Comparison of ENCODE assay signal across 15 cellular contexts in the genomic region with DNA sequence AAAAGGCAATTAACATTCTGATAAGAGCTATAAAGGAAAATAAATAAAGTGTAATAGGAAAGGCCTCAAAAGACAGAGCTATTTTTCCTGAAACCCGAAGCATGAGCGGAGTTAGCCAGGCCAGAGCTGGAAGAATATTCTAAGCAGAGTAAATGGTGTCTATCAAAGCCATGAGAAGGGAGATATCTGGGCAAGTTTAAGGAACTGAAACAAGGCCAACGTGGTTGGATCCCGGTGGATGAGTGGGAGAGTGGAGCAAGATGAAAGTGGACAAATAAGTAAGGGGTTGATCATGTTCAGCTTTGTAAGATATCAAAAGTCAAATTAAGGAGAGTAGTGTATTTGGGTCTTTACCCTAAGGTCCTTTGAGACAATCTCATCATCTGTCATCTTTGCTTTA.
DNase-seq lines count a peak whose midpoint lies in the region; ATAC-seq, FAIRE-seq and TF ChIP-seq lines count a peak whose summit lies in the region.
"Had no signal": no experiment of that assay in that cellular context is flagged by ENCODE, and none has a peak within 500 bp of the region (broad histone marks: within the 10 kb centered on the region; RNA-seq: fewer than 3 reads in every experiment).

No MANE protein-coding gene starts in this region.

- DNase-seq in GM12891 (ENCODE audit: insufficient read length, low spot score) (no peak), mesothelial cell of epicardium (ENCODE audit: low spot score in 2 of 2, unreplicated experiment in 2 of 2) (no peak), CD14-positive monocyte (ENCODE audit: low spot score) (no peak), spleen (no peak), foreskin fibroblast (no peak)
- DNase-seq in activated CD4-positive, alpha-beta memory T cell treated with anti-CD3 and anti-CD28 coated beads, Interleukin-2, amount 10 ng/mL, durations not matched to agents 7 days and 5 days: no peak
- DNase-seq: DMS53, GM23248, NCI-H1417 treated with DMSO at 0.1 percent for 48 hours, NCI-H1930, NCI-H526 treated with DMSO at 0.1 percent for 48 hours had no signal

- FAIRE-seq in GM12891 (lab: Jason Lieb, UNC): no peak

- H3K36me3 Mint-ChIP-seq in mesothelial cell of epicardium (no peaks in the 10 kb centered on the region), CD14-positive monocyte (no peaks in the 10 kb centered on the region)
- no peaks in the 10 kb centered on the region for H3K36me3 Mint-ChIP-seq in activated CD4-positive, alpha-beta memory T cell treated with anti-CD3 and anti-CD28 coated beads, Interleukin-2, amount 10 ng/mL, durations not matched to agents 7 days and 5 days (ENCODE audit: low read depth)

- POLR2A ChIA-PET in activated CD4-positive, alpha-beta memory T cell treated with anti-CD3 and anti-CD28 coated beads, Interleukin-2, amount 10 ng/mL, durations not matched to agents 7 days and 5 days (lab: Charles Lee): no interaction called here

- no peak overlapping the region for H3K9ac ChIP-seq in stomach smooth muscle (ENCODE audit: low read length in 2 of 2)
- H3K9ac ChIP-seq: GM23248 had no signal

- no peak for TF ChIP-seq POLR2A in GM12891 (IDR thresholded peaks at IDR 0.05; ENCODE audit: low read depth, low read length)
- TF ChIP-seq POLR2A in gastroesophageal sphincter (IDR thresholded peaks at IDR 0.05): no peak
- TF ChIP-seq POLR2A in spleen (IDR thresholded peaks at IDR 0.05): no peak

- TF ChIP-seq EP300 in gastroesophageal sphincter (IDR thresholded peaks at IDR 0.05): no peak

- no peak for TF ChIP-seq CTCF in gastroesophageal sphincter (IDR thresholded peaks at IDR 0.05)
- TF ChIP-seq CTCF in mesothelial cell of epicardium (IDR thresholded peaks at IDR 0.05; ENCODE audit: unreplicated experiment): no peak
- no peak for TF ChIP-seq CTCF in CD14-positive monocyte (IDR thresholded peaks at IDR 0.05)
- no peak for TF ChIP-seq CTCF in spleen (IDR thresholded peaks at IDR 0.05 in 8 of 11, conservative IDR thresholded peaks at IDR 0.05 in 3 of 11)
- TF ChIP-seq CTCF in foreskin fibroblast (IDR thresholded peaks at IDR 0.05; ENCODE audit: low read depth, low read length): no peak

- H3K4me3 ChIP-seq in gastroesophageal sphincter (no peak overlapping the region), stomach smooth muscle (ENCODE audit: low read length in 2 of 2) (no peak overlapping the region), spleen (no peak overlapping the region), foreskin fibroblast (ENCODE audit: low read depth in 1 of 2, low read length in 2 of 2) (no peak overlapping the region)
- H3K4me3 ChIP-seq: GM23248 had no signal

- H3K27ac ChIP-seq in gastroesophageal sphincter (peak overlapping the region; percentile 52 to 71 (median 63)), stomach smooth muscle (ENCODE audit: low read length) (peak overlapping the region; percentile 31), spleen (no peak overlapping the region)
- H3K27ac ChIP-seq: C4-2B, GM23248 had no signal

- intact Hi-C loops in CD14-positive monocyte (cut with micrococcal nuclease): no loop called here
- intact Hi-C loops in spleen (cut with DNase I; ENCODE audit: low total_unique reads): no loop called here

- H3K27ac Mint-ChIP-seq in mesothelial cell of epicardium: peak overlapping the region; percentile 76
- H3K27ac Mint-ChIP-seq in CD14-positive monocyte: peak overlapping the region in 1 of 7 donors; percentile 11
- H3K27ac Mint-ChIP-seq in activated CD4-positive, alpha-beta memory T cell treated with anti-CD3 and anti-CD28 coated beads, Interleukin-2, amount 10 ng/mL, durations not matched to agents 7 days and 5 days: no peak overlapping the region

- H3K4me1 Mint-ChIP-seq in mesothelial cell of epicardium (peaks cover 43% of the 10 kb centered on the region), CD14-positive monocyte (peaks cover 21% of the 10 kb centered on the region)
- no peaks in the 10 kb centered on the region for H3K4me1 Mint-ChIP-seq in activated CD4-positive, alpha-beta memory T cell treated with anti-CD3 and anti-CD28 coated beads, Interleukin-2, amount 10 ng/mL, durations not matched to agents 7 days and 5 days

- H3K4me3 Mint-ChIP-seq in mesothelial cell of epicardium (no peak overlapping the region), CD14-positive monocyte (no peak overlapping the region)
- H3K4me3 Mint-ChIP-seq in activated CD4-positive, alpha-beta memory T cell treated with anti-CD3 and anti-CD28 coated beads, Interleukin-2, amount 10 ng/mL, durations not matched to agents 7 days and 5 days: no peak overlapping the region

- H3K27me3 Mint-ChIP-seq in mesothelial cell of epicardium (ENCODE audit: low read depth) (no peaks in the 10 kb centered on the region), CD14-positive monocyte (ENCODE audit: low read depth in 3 of 3) (peaks cover 0 to 4% (median 2%) of the 10 kb centered on the region in 3 donors)
- peaks cover 6% of the 10 kb centered on the region for H3K27me3 Mint-ChIP-seq in activated CD4-positive, alpha-beta memory T cell treated with anti-CD3 and anti-CD28 coated beads, Interleukin-2, amount 10 ng/mL, durations not matched to agents 7 days and 5 days

- H3K9me3 Mint-ChIP-seq in mesothelial cell of epicardium (no peaks in the 10 kb centered on the region), CD14-positive monocyte (no peaks in the 10 kb centered on the region)
- no peaks in the 10 kb centered on the region for H3K9me3 Mint-ChIP-seq in activated CD4-positive, alpha-beta memory T cell treated with anti-CD3 and anti-CD28 coated beads, Interleukin-2, amount 10 ng/mL, durations not matched to agents 7 days and 5 days

- H3K36me3 ChIP-seq in gastroesophageal sphincter (no peaks in the 10 kb centered on the region), stomach smooth muscle (ENCODE audit: control insufficient read depth in 2 of 2, insufficient read depth in 2 of 2, low read length in 2 of 2) (no peaks in the 10 kb centered on the region), spleen (no peaks in the 10 kb centered on the region)

- H3K9me3 ChIP-seq in gastroesophageal sphincter: no peaks in the 10 kb centered on the region
- H3K9me3 ChIP-seq in stomach smooth muscle (ENCODE audit: control insufficient read depth in 2 of 2, low read length in 2 of 2): no peaks in the 10 kb centered on the region
- no peaks in the 10 kb centered on the region for H3K9me3 ChIP-seq in spleen

- H3K27me3 ChIP-seq in gastroesophageal sphincter (no peaks in the 10 kb centered on the region), stomach smooth muscle (ENCODE audit: control insufficient read depth in 1 of 2, insufficient read depth in 2 of 2, low read length in 2 of 2) (no peaks in the 10 kb centered on the region), spleen (replicated peaks in 1 of 7) (no peaks in the 10 kb centered on the region)

- H3K4me1 ChIP-seq in gastroesophageal sphincter (peaks cover 0 to 6% (median 0%) of the 10 kb centered on the region in 3 donors), stomach smooth muscle (ENCODE audit: control insufficient read depth, insufficient read depth, low read length) (no peaks in the 10 kb centered on the region), spleen (no peaks in the 10 kb centered on the region)

- WGBS in gastroesophageal sphincter (ENCODE audit: low coverage in 1 of 2), 2 donors: 48 to 58% methylated on average over 4 of the region's 4 CpGs
- WGBS in spleen, 5 donors: 66 to 86% (median 79%) methylated on average over 4 of the region's 4 CpGs

- ATAC-seq in gastroesophageal sphincter: peak; percentile 15
- ATAC-seq: HCT116 had no signal

- CTCF ChIA-PET in activated CD4-positive, alpha-beta memory T cell treated with anti-CD3 and anti-CD28 coated beads, Interleukin-2, amount 10 ng/mL, durations not matched to agents 7 days and 5 days (lab: Charles Lee): no interaction called here

TF ChIP-seq in GM12891, 5 proteins besides CTCF, POLR2A, EP300 and RAD21:
- TF ChIP-seq SPI1 (IDR thresholded peaks at IDR 0.05; ENCODE audit: low read depth, low read length): 0 out of 2 replicates have a peak, but pooled peaks have one; percentile 1
- TF ChIP-seq POLR2AphosphoS5 (IDR thresholded peaks at IDR 0.05; ENCODE audit: low read depth, low read length): no peak

Comparison
In these comparisons a context has a peak if more than half of its experiments do, and no peak if none do; other contexts are left out.
1. H3K27ac ChIP-seq: peak in gastroesophageal sphincter (4 of 4) and stomach smooth muscle (single experiment); none in spleen (0 of 8).